8 cellular contexts compared by ENCODE assay signal in the genomic region with DNA sequence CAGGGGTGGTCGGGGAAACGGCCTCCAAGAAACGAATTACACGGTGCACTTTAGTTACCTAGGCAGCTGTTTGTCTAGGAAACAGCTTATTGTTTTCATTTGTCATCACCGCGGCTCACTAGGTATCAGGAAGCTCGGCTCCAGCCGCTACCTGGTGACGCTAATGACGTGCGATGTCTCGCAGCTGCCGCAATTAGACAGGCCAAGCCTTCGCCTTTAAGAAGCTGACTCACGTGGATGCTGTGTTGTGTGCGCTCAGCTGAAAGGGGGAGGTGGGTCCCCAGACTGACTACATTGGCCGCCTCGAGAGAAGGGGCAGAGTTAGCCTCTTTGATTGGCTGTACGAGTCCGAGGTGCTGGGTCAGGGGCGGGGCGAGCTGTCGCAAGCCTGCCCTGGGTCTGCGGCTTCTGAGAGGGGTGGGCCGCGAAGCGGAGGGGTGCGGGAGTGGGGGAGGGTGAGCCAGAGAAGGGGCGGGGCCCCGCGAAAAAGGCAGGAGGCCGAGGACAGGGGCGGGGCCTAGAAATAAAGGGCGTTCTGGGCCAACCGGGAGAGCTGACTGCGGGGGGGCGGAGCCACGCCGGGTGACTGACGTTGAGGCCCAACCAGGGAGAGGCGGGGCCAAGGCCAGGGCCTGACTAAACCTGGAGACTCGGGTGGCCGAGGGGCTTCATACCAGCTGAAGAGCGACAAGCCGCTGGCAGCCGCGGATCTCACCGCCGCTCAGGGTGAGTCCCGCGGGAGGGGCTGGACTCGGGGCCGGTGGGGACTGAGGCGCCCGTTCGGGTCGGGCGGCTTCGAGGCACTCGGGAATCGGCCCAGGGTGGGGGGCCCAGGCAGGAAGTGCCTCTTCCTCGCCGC. TPM values are rescaled to one million over a fixed set of nuclear protein-coding genes. Genes with fewer than 3 reads are reported as not detected.
DNase-seq lines count a peak whose midpoint lies in the region; ATAC-seq and FAIRE-seq lines count a peak whose summit lies in the region.

A gene (plus strand): TSS at position 671 of the 859 bp plus-strand sequence. CDS start 9,645 bp downstream, outside the sequence.

- H3K9me3 Mint-ChIP-seq in activated T-cell treated with anti-CD3 and anti-CD28 coated beads, Interleukin-2, amount 50 U/mL, for 72 hours = no peaks in the 10 kb centered on the region

- H3K4me1 ChIP-seq in muscle layer of colon (ENCODE audit: insufficient read depth, low read length) = peaks cover 24% of the 10 kb centered on the region

- H3K9me3 ChIP-seq in KOPT-K1 (ENCODE audit: insufficient read depth, low read length, poor library complexity, severe bottlenecking) = no peaks in the 10 kb centered on the region
- H3K9me3 ChIP-seq in muscle layer of colon (ENCODE audit: low read length) = no peaks in the 10 kb centered on the region

- peak within 1 kb of the TSS; percentile 87 to 97 for H3K4me3 Mint-ChIP-seq in activated T-cell treated with anti-CD3 and anti-CD28 coated beads, Interleukin-2, amount 50 U/mL, for 72 hours

- H3K36me3 ChIP-seq in KOPT-K1 (ENCODE audit: insufficient read depth, low read length) (no peaks in the 10 kb centered on the region), muscle layer of colon (ENCODE audit: insufficient read depth, low read length) (peaks cover 4% of the 10 kb centered on the region)

- no peaks in the 10 kb centered on the region for H3K27me3 ChIP-seq in muscle layer of colon (ENCODE audit: control insufficient read depth in 1 of 2, insufficient read depth in 2 of 2, low read length in 2 of 2)

- peak within 1 kb of the TSS; percentile 16 for H3K9ac ChIP-seq in muscle layer of colon (ENCODE audit: low read length)

- H3K4me1 Mint-ChIP-seq in activated T-cell treated with anti-CD3 and anti-CD28 coated beads, Interleukin-2, amount 50 U/mL, for 72 hours (ENCODE audit: low read depth) = peaks cover 61% of the 10 kb centered on the region

- H3K27ac Mint-ChIP-seq in activated T-cell treated with anti-CD3 and anti-CD28 coated beads, Interleukin-2, amount 50 U/mL, for 72 hours = peak within 1 kb of the TSS; percentile 97

- DNase-seq in DMS79 (lab: John Stamatoyannopoulos, UW) (peak; percentile 98), RCC 7860 (ENCODE audit: low spot score) (peak; percentile 97)
- DNase-seq in activated T-cell treated with anti-CD3 and anti-CD28 coated beads, Interleukin-2, amount 50 U/mL, for 72 hours = peak; percentile 100
- DNase-seq in stimulated activated CD8-positive, alpha-beta memory T cell treated with anti-CD3 and anti-CD28 coated beads, Interleukin-7, amount 100 ng/mL, for 24 hours (ENCODE audit: low read depth) = peak; percentile 98

- no peaks in the 10 kb centered on the region for H3K27me3 Mint-ChIP-seq in activated T-cell treated with anti-CD3 and anti-CD28 coated beads, Interleukin-2, amount 50 U/mL, for 72 hours (ENCODE audit: low read depth)

- H3K4me3 ChIP-seq in muscle layer of colon (ENCODE audit: low read depth in 1 of 2, low read length in 2 of 2) = peak within 1 kb of the TSS; percentile 59 to 75

- H3K36me3 Mint-ChIP-seq in activated T-cell treated with anti-CD3 and anti-CD28 coated beads, Interleukin-2, amount 50 U/mL, for 72 hours (ENCODE audit: insufficient read depth in 2 of 2) = peaks cover 0 to 8% of the 10 kb centered on the region in 2 donors

- peak; percentile 86 for FAIRE-seq in RCC 7860 (lab: Jason Lieb, UNC)

- peak within 1 kb of the TSS; percentile 65 for H3K27ac ChIP-seq in KOPT-K1 (ENCODE audit: low read depth, low read length, poor library complexity, severe bottlenecking)
- peak within 1 kb of the TSS; percentile 96 for H3K27ac ChIP-seq in muscle layer of colon (ENCODE audit: low read depth, low read length)

- ATAC-seq in GM21786 (IDR thresholded peaks at IDR 0.05; ENCODE audit: unreplicated experiment) (peak; percentile 94), esophagus mucosa (peak; percentile 97)
- ATAC-seq in activated T-cell treated with anti-CD3 and anti-CD28 coated beads, Interleukin-2, amount 50 U/mL, for 72 hours (replicated peaks in 1 of 2) = peak; percentile 93 to 94

RNA-seq across cellular contexts. Expression of the gene that starts here (rescaled TPM):
- 10 to 100 TPM; 93.3 to 94.3 TPM for total RNA-seq in activated T-cell treated with anti-CD3 and anti-CD28 coated beads, Interleukin-2, amount 50 U/mL, for 72 hours
- 56.4 TPM for total RNA-seq in esophagus mucosa

Comparison
In these comparisons a context has a peak if more than half of its experiments do, and no peak if none do; other contexts are left out.
1. Peak in every context shown above with its lines: DNase-seq, ATAC-seq, H3K4me3 ChIP-seq and H3K27ac ChIP-seq.